In the genomic region with DNA sequence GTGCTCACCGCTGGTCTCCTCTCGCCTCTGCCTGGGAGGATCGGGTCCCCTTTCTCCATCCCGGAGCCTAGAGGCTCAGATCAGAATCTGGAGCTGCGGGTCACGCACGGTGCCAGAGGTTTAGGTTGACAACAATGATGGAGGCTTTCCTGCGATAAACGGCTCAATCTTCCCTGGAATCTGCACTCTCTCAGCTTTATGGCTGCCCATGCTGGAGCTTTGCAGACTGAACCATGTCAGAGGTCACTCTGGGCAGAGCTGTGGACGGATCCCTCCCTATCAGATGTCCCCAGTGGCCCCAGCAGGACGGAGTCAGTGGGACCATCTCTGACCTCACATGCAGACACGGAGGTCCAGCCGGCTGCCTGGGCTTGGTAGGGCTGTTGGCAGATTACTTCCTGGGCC, we compare ENCODE assay signal across 26 cellular contexts.
DNase-seq lines count a peak whose midpoint lies in the region; ATAC-seq, FAIRE-seq and TF ChIP-seq lines count a peak whose summit lies in the region.
"Had no signal": no experiment of that assay in that cellular context is flagged by ENCODE, and none has a peak within 500 bp of the region (broad histone marks: within the 10 kb centered on the region; RNA-seq: fewer than 3 reads in every experiment).

No MANE protein-coding gene starts in this region.

- 71 to 77% (median 74%) methylated on average over 13 of the region's 13 CpGs for WGBS in spleen, 5 donors

- FAIRE-seq in GM12892 (lab: Jason Lieb, UNC): no peak
- FAIRE-seq: A204.1, urothelium cell line had no signal

- H3K4me1 ChIP-seq in GM23338 (ENCODE audit: insufficient read depth) (no peaks in the 10 kb centered on the region), spleen (no peaks in the 10 kb centered on the region)
- H3K4me1 ChIP-seq: breast epithelium, left ventricle myocardium inferior had no signal

- no peaks in the 10 kb centered on the region for H3K9me2 ChIP-seq in GM23338 (ENCODE audit: insufficient read depth)

- H3K36me3 Mint-ChIP-seq in activated CD4-positive, alpha-beta T cell treated with anti-CD3 and anti-CD28 coated beads, Interleukin-2, amount 10 ng/mL, durations not matched to agents 7 days and 5 days (ENCODE audit: low read depth): no peaks in the 10 kb centered on the region
- H3K36me3 Mint-ChIP-seq in GM23338 (ENCODE audit: low read depth): no peaks in the 10 kb centered on the region
- H3K36me3 Mint-ChIP-seq: CD8-positive, alpha-beta T cell; mesothelial cell of epicardium; naive thymus-derived CD8-positive, alpha-beta T cell had no signal

- CTCF ChIA-PET in activated CD4-positive, alpha-beta T cell treated with anti-CD3 and anti-CD28 coated beads, Interleukin-2, amount 10 ng/mL, durations not matched to agents 7 days and 5 days (lab: Charles Lee): no interaction called here

- H3K4me3 ChIP-seq in GM23338 (no peak overlapping the region), spleen (no peak overlapping the region)
- H3K4me3 ChIP-seq: breast epithelium, GM23248, left ventricle myocardium inferior had no signal

- TF ChIP-seq POLR2A in spleen (IDR thresholded peaks at IDR 0.05) (no peak), GM12892 (IDR thresholded peaks at IDR 0.05; ENCODE audit: low read depth, low read length) (no peak)

- no peaks in the 10 kb centered on the region for H3K9me3 ChIP-seq in spleen
- H3K9me3 ChIP-seq: breast epithelium, left ventricle myocardium inferior had no signal

- H4K20me1 ChIP-seq in GM23338 (replicated peaks; ENCODE audit: insufficient read depth): no peaks in the 10 kb centered on the region

- H3K9me3 Mint-ChIP-seq in activated CD4-positive, alpha-beta T cell treated with anti-CD3 and anti-CD28 coated beads, Interleukin-2, amount 10 ng/mL, durations not matched to agents 7 days and 5 days: no peaks in the 10 kb centered on the region
- no peaks in the 10 kb centered on the region; the same call in 2 of the 3 replicates for H3K9me3 Mint-ChIP-seq in GM23338
- H3K9me3 Mint-ChIP-seq: CD8-positive, alpha-beta T cell; mesothelial cell of epicardium; naive thymus-derived CD8-positive, alpha-beta T cell had no signal

- peak; percentile 64 for ATAC-seq in GM23338
- ATAC-seq: CD8-positive, alpha-beta T cell; Right ventricle myocardium inferior; SK-N-SH treated with all-trans-retinoic acid at 6 μM for 48 hours had no signal

- H3K27me3 Mint-ChIP-seq in activated CD4-positive, alpha-beta T cell treated with anti-CD3 and anti-CD28 coated beads, Interleukin-2, amount 10 ng/mL, durations not matched to agents 7 days and 5 days: no peaks in the 10 kb centered on the region
- peaks cover 7% of the 10 kb centered on the region for H3K27me3 Mint-ChIP-seq in GM23338 (ENCODE audit: insufficient read depth, low read depth, poor library complexity)

- TF ChIP-seq CTCF in GM23338 (conservative IDR thresholded peaks at IDR 0.05; ENCODE audit: low read depth in 2 of 2): no peak
- TF ChIP-seq CTCF in spleen (IDR thresholded peaks at IDR 0.05 in 8 of 11, conservative IDR thresholded peaks at IDR 0.05 in 3 of 11): no peak

- H3K79me2 ChIP-seq in GM23338 (replicated peaks; ENCODE audit: insufficient read depth): no peaks in the 10 kb centered on the region

- H3F3A ChIP-seq in GM23338 (replicated peaks; ENCODE audit: low read depth): peaks cover 8% of the 10 kb centered on the region

- H3K27ac Mint-ChIP-seq in activated CD4-positive, alpha-beta T cell treated with anti-CD3 and anti-CD28 coated beads, Interleukin-2, amount 10 ng/mL, durations not matched to agents 7 days and 5 days: no peak overlapping the region
- H3K27ac Mint-ChIP-seq in GM23338: no peak overlapping the region
- H3K27ac Mint-ChIP-seq: mesothelial cell of epicardium had no signal

- H3K4me3 Mint-ChIP-seq in activated CD4-positive, alpha-beta T cell treated with anti-CD3 and anti-CD28 coated beads, Interleukin-2, amount 10 ng/mL, durations not matched to agents 7 days and 5 days: no peak overlapping the region
- H3K4me3 Mint-ChIP-seq in GM23338: no peak overlapping the region
- H3K4me3 Mint-ChIP-seq: CD8-positive, alpha-beta T cell; mesothelial cell of epicardium had no signal

- DNase-seq in activated CD4-positive, alpha-beta T cell treated with anti-CD3 and anti-CD28 coated beads, Interleukin-2, amount 10 ng/mL, durations not matched to agents 7 days and 5 days: peak; percentile 10
- no peak for DNase-seq in activated CD4-positive, alpha-beta T cell treated with anti-CD3 and anti-CD28 coated beads, Interleukin-2, amount 50 U/mL, for 4 hours
- DNase-seq in GM23338 (ENCODE audit: low spot score) (no peak), left kidney (ENCODE audit: low read depth, low spot score) (peak; percentile 57), spleen (peak; percentile 57), SKM-1 (lab: John Stamatoyannopoulos, UW; ENCODE audit: unreplicated experiment) (no peak), kidney tubule cell (ENCODE audit: low spot score) (no peak), GM12892 (ENCODE audit: insufficient read length) (no peak)
- DNase-seq: amniotic stem cell; CD8-positive, alpha-beta T cell; effector CD4-positive, alpha-beta T cell; GM23248; left ventricle myocardium inferior; NCI-H1048; NCI-H1694 treated with DMSO at 0.1 percent for 48 hours; NCI-H510A; OCI-M1; retina had no signal

- H3K27ac ChIP-seq in GM23338 (ENCODE audit: low read depth) (no peak overlapping the region), spleen (no peak overlapping the region)
- H3K27ac ChIP-seq: breast epithelium, GM23248, HL-60, left ventricle myocardium inferior had no signal

- no peaks in the 10 kb centered on the region for H3K4me1 Mint-ChIP-seq in activated CD4-positive, alpha-beta T cell treated with anti-CD3 and anti-CD28 coated beads, Interleukin-2, amount 10 ng/mL, durations not matched to agents 7 days and 5 days
- H3K4me1 Mint-ChIP-seq in GM23338: peaks cover 4% of the 10 kb centered on the region
- H3K4me1 Mint-ChIP-seq: mesothelial cell of epicardium; naive thymus-derived CD8-positive, alpha-beta T cell had no signal

- no peaks in the 10 kb centered on the region for H3K27me3 ChIP-seq in GM23338 (ENCODE audit: insufficient read depth)
- H3K27me3 ChIP-seq in spleen (replicated peaks in 1 of 7): peaks cover 0 to 60% (median 4%) of the 10 kb centered on the region in 7 donors

- H3K4me2 ChIP-seq in GM23338: no peak overlapping the region

- H2AFZ ChIP-seq in GM23338: no peak overlapping the region
- H2AFZ ChIP-seq: GM23248 had no signal

- POLR2A ChIA-PET in activated CD4-positive, alpha-beta T cell treated with anti-CD3 and anti-CD28 coated beads, Interleukin-2, amount 10 ng/mL, durations not matched to agents 7 days and 5 days (lab: Charles Lee): no interaction called here

- H3K36me3 ChIP-seq in GM23338 (ENCODE audit: insufficient read depth) (no peaks in the 10 kb centered on the region), spleen (no peaks in the 10 kb centered on the region)
- H3K36me3 ChIP-seq: breast epithelium, left ventricle myocardium inferior had no signal

- intact Hi-C loops in spleen (cut with DNase I; ENCODE audit: low total_unique reads): no loop called here

TF ChIP-seq in GM23338, 12 proteins besides CTCF, POLR2A, EP300 and RAD21 (continues in another document):
- TF ChIP-seq ZNF331 (CRISPR knock-in tag; IDR thresholded peaks at IDR 0.05; ENCODE audit: low read depth) (no peak), POLR2AphosphoS5 (IDR thresholded peaks at IDR 0.05; ENCODE audit: low read depth) (no peak), NANOG (IDR thresholded peaks at IDR 0.05; ENCODE audit: borderline replicate concordance) (no peak), JUNB (IDR thresholded peaks at IDR 0.05; ENCODE audit: unreplicated experiment) (no peak)

Comparison
In these comparisons a context has a peak if more than half of its experiments do, and no peak if none do; other contexts are left out.
1. DNase-seq: peak in activated CD4-positive, alpha-beta T cell treated with anti-CD3 and anti-CD28 coated beads, Interleukin-2, amount 10 ng/mL, durations not matched to agents 7 days and 5 days (single experiment), left kidney (single experiment) and spleen (single experiment); none in activated CD4-positive, alpha-beta T cell treated with anti-CD3 and anti-CD28 coated beads, Interleukin-2, amount 50 U/mL, for 4 hours (0 of 2), GM23338 (single experiment), SKM-1 (single experiment), kidney tubule cell (single experiment) and GM12892 (single experiment).